ENCODE assay signal across 11 cellular contexts in the genomic region with DNA sequence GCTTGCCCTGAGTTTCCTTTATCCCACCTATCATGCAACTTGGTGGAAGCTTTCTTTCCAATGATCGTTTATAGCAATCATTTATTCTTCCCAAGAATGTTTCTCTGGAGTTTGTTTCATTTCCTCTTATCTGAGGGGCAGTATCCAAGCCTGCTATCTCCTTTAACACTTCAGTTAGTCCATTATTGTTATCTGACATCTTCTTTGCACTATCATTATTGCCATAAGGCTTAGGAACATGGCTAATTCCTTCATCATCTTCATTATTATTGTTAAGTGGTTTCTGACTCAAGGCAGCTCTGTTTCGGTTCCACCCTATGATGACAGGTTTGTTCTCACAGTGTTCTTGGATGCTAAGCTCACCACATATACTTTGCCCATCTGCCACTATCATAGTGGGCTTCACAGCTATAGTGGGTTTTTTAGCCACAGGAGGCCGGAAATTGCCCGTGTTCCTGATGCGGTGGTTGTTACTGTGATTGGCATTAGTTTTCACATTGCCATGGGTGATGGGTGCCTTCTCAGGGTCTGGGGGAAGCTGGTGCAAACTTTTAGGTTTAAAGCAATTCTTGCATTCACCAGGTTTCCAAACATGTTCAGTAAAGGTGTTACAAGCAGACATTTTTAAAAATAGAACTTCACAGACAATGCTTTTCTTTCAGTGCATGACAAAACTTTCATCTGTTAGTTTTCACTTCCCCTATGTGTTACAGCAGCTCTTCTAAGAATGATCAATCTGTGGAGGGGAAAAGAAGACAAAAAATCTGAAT.
DNase-seq lines count a peak whose midpoint lies in the region; ATAC-seq and TF ChIP-seq lines count a peak whose summit lies in the region.
"Had no signal": no experiment of that assay in that cellular context is flagged by ENCODE, and none has a peak within 500 bp of the region (broad histone marks: within the 10 kb centered on the region; RNA-seq: fewer than 3 reads in every experiment).

No MANE protein-coding gene starts in this region.

- intact Hi-C loops in OCI-LY7 (cut with micrococcal nuclease; ENCODE audit: unreplicated experiment) = loop anchor here (2.0 kb wide), 1 partner anchor 63 kb away; no protein-coding TSS in a partner anchor

- H3K4me3 ChIP-seq in OCI-LY7 (ENCODE audit: low read depth, low read length, poor library complexity, severe bottlenecking) = peak overlapping the region; percentile 35
- H3K4me3 ChIP-seq: A549 had no signal

- no peak overlapping the region for H2AFZ ChIP-seq in OCI-LY7 (ENCODE audit: low read length)

- peaks cover 30% of the 10 kb centered on the region for H3K4me1 ChIP-seq in OCI-LY7 (ENCODE audit: insufficient read depth, low read length, poor library complexity, severe bottlenecking)

- DNase-seq in activated CD4-positive, CD25-positive, alpha-beta regulatory T cell treated with anti-CD3 and anti-CD28 coated beads, Interleukin-2, amount 50 U/mL, for 72 hours = no peak
- DNase-seq in OCI-LY7 (ENCODE audit: low spot score) (peak; percentile 77), kidney glomerular epithelial cell (lab: John Stamatoyannopoulos, UW) (no peak), HT-29 (ENCODE audit: low spot score) (no peak)
- DNase-seq in stimulated activated effector memory CD8-positive, alpha-beta T cell treated with anti-CD3 and anti-CD28 coated beads, Interleukin-12 subunit alpha, Interleukin-12 subunit beta, amount 100 ng/mL, for 72 hours (ENCODE audit: low spot score in 2 of 2) = peak in 1 of 2 donors; percentile 54
- no peak for DNase-seq in activated effector memory CD4-positive, alpha-beta T cell treated with anti-CD3 and anti-CD28 coated beads, Interleukin-2, amount 50 U/mL, for 16 hours
- DNase-seq: NCI-H69 had no signal

- H3K9me2 ChIP-seq in OCI-LY7 (ENCODE audit: insufficient read depth, low read length) = no peaks in the 10 kb centered on the region

- ATAC-seq in activated CD4-positive, CD25-positive, alpha-beta regulatory T cell treated with anti-CD3 and anti-CD28 coated beads, Interleukin-2, amount 50 U/mL, for 24 hours = peak; percentile 33 to 45
- ATAC-seq in HG02763 (IDR thresholded peaks at IDR 0.05; ENCODE audit: unreplicated experiment) = peak; percentile 47
- ATAC-seq in stimulated activated effector memory CD8-positive, alpha-beta T cell treated with anti-CD3 and anti-CD28 coated beads, Interleukin-12 subunit alpha, Interleukin-12 subunit beta, amount 100 ng/mL, for 72 hours = peak; percentile 91
- ATAC-seq: A549, HCT116 had no signal

- H3K27ac Mint-ChIP-seq in stimulated activated effector memory CD8-positive, alpha-beta T cell treated with anti-CD3 and anti-CD28 coated beads, Interleukin-12 subunit alpha, Interleukin-12 subunit beta, amount 100 ng/mL, for 72 hours = peak overlapping the region; percentile 38

- H3K4me2 ChIP-seq in OCI-LY7 (ENCODE audit: low read length) = peak overlapping the region; percentile 73
- H3K4me2 ChIP-seq: A549 had no signal

- H3K4me3 Mint-ChIP-seq in stimulated activated effector memory CD8-positive, alpha-beta T cell treated with anti-CD3 and anti-CD28 coated beads, Interleukin-12 subunit alpha, Interleukin-12 subunit beta, amount 100 ng/mL, for 72 hours = peak overlapping the region; percentile 20

- POLR2A ChIA-PET in OCI-LY7 (lab: Charles Lee) = interaction anchor here (0.5 to 1.5 kb wide), 2 partner anchors 19 to 305 kb away, joined by 4 to 6 read pairs; no protein-coding TSS in a partner anchor

- CTCF ChIA-PET in OCI-LY7 (lab: Charles Lee; ENCODE audit: unreplicated experiment) = interaction anchor here (0.9 to 1.1 kb wide), 2 partner anchors 50 to 315 kb away, joined by 3 read pairs; no protein-coding TSS in a partner anchor

- H3K9me3 ChIP-seq in OCI-LY7 (ENCODE audit: low read length) = no peaks in the 10 kb centered on the region
- H3K9me3 ChIP-seq: A549 had no signal

- H3K79me2 ChIP-seq in OCI-LY7 (ENCODE audit: insufficient read depth, low read depth, low read length) = no peaks in the 10 kb centered on the region

- TF ChIP-seq CTCF in OCI-LY7 (conservative IDR thresholded peaks at IDR 0.05; ENCODE audit: low read length) = no peak

- H4K20me1 ChIP-seq in OCI-LY7 (ENCODE audit: insufficient read depth, low read length) = peaks cover 9% of the 10 kb centered on the region; the same call in 1 of the 2 replicates

- no TSS peak for BruUV-seq in OCI-LY7 (replicated peaks; lab: Mats Ljungman, UMichigan)

- H3K4me1 Mint-ChIP-seq in stimulated activated effector memory CD8-positive, alpha-beta T cell treated with anti-CD3 and anti-CD28 coated beads, Interleukin-12 subunit alpha, Interleukin-12 subunit beta, amount 100 ng/mL, for 72 hours = peaks cover 64% of the 10 kb centered on the region

- H3K9me3 Mint-ChIP-seq in stimulated activated effector memory CD8-positive, alpha-beta T cell treated with anti-CD3 and anti-CD28 coated beads, Interleukin-12 subunit alpha, Interleukin-12 subunit beta, amount 100 ng/mL, for 72 hours = no peaks in the 10 kb centered on the region

- no peaks in the 10 kb centered on the region for H3K36me3 ChIP-seq in OCI-LY7 (ENCODE audit: insufficient read depth, low read length)

- peak overlapping the region; percentile 64 for H3K27ac ChIP-seq in OCI-LY7 (ENCODE audit: low read depth, low read length, poor library complexity, severe bottlenecking)
- H3K27ac ChIP-seq: A549 had no signal

- H3K36me3 Mint-ChIP-seq in stimulated activated effector memory CD8-positive, alpha-beta T cell treated with anti-CD3 and anti-CD28 coated beads, Interleukin-12 subunit alpha, Interleukin-12 subunit beta, amount 100 ng/mL, for 72 hours = no peaks in the 10 kb centered on the region

Comparison
In these comparisons a context has a peak if more than half of its experiments do, and no peak if none do; other contexts are left out.
1. ATAC-seq: peak in every context shown above with its lines; median percentile 91 in stimulated activated effector memory CD8-positive, alpha-beta T cell treated with anti-CD3 and anti-CD28 coated beads, Interleukin-12 subunit alpha, Interleukin-12 subunit beta, amount 100 ng/mL, for 72 hours; 47 in HG02763; 39 in activated CD4-positive, CD25-positive, alpha-beta regulatory T cell treated with anti-CD3 and anti-CD28 coated beads, Interleukin-2, amount 50 U/mL, for 24 hours.